1 cellular context compared by ENCODE assay signal in genomic region chr15:63381301-63382192, GRCh38.
TF ChIP-seq lines count a peak whose summit lies in the region.

TSS of gene CA12 (minus strand) at chr15:63381846. CDS start at chr15:63381720, 126 bp downstream.

TF ChIP-seq in GM23338, 12 proteins besides CTCF, POLR2A, EP300 and RAD21 (continued from another document):
- TF ChIP-seq REST (IDR thresholded peaks at IDR 0.05; ENCODE audit: unreplicated experiment) (no peak), EZH2phosphoT487 (IDR thresholded peaks at IDR 0.05; ENCODE audit: unreplicated experiment) (no peak), ETS1 (IDR thresholded peaks at IDR 0.05) (no peak), CREB1 (CRISPR knock-in tag; IDR thresholded peaks at IDR 0.05; ENCODE audit: low read depth) (0 out of 2 replicates have a peak, but pooled peaks have one; percentile 33), ZNF114 (CRISPR knock-in tag; IDR thresholded peaks at IDR 0.05) (no peak), JUNB (IDR thresholded peaks at IDR 0.05; ENCODE audit: unreplicated experiment) (no peak), NANOG (IDR thresholded peaks at IDR 0.05; ENCODE audit: borderline replicate concordance) (no peak)
